Comparison of ENCODE assay signal across 8 cellular contexts in the genomic region with DNA sequence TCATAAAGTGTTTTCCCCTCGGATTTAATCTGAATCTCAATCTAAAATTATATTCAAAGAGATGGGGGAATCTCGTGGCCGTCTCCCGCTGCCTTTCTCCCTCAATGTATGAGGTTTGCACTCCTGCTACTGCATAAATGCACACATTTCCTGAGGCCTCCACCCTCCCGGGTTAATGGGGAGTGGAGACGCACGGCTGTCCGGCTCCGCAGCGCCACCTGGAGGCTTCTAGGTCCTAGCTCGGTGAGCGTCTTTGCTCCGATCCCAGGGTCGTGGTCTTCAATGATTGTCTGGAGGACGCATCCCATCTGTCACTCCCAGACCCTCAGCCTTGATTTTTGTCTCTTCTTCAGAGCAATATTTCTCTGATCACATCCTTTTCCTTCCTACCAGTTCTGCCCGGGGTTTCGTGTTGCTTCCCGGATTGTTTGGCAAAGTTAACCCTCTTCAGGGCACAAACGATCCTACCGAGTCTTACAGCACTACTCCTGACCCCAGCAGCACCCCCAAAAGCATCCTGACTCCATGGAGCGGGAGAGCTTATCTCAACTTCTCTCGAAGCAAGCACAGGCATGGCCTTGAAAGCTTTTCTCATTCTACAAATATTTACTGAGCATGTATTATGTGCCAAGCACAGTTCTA. TPM values are rescaled to one million over a fixed set of nuclear protein-coding genes. Genes with fewer than 3 reads are reported as not detected.
DNase-seq lines count a peak whose midpoint lies in the region; ATAC-seq and TF ChIP-seq lines count a peak whose summit lies in the region.

LMO1 (minus strand) TSS at position 110 of the 642 bp plus-strand sequence. CDS start 516 bp downstream, outside the sequence.

- no peaks in the 10 kb centered on the region for H3K79me2 ChIP-seq in GM23338 (replicated peaks; ENCODE audit: insufficient read depth)

- 0 out of 2 replicates have a peak, but pooled peaks cover 3% of the 10 kb centered on the region for H3F3A ChIP-seq in GM23338 (replicated peaks; ENCODE audit: low read depth)

- TF ChIP-seq CTCF in GM23338 (conservative IDR thresholded peaks at IDR 0.05; ENCODE audit: low read depth in 2 of 2) (peak; percentile 80 to 93), heart left ventricle (IDR thresholded peaks at IDR 0.05) (peak; percentile 81 to 90 (median 83)), transverse colon (IDR thresholded peaks at IDR 0.05) (peak; percentile 73 to 84 (median 81))

- no peaks in the 10 kb centered on the region for H3K36me3 Mint-ChIP-seq in GM23338 (ENCODE audit: low read depth)
- H3K36me3 Mint-ChIP-seq in activated naive CD8-positive, alpha-beta T cell treated with anti-CD3 and anti-CD28 coated beads for 36 hours: no peaks in the 10 kb centered on the region

- peaks cover 9% of the 10 kb centered on the region; the same call in 2 of the 3 replicates for H3K4me1 Mint-ChIP-seq in GM23338
- H3K4me1 Mint-ChIP-seq in activated naive CD8-positive, alpha-beta T cell treated with anti-CD3 and anti-CD28 coated beads for 36 hours: peaks cover 11% of the 10 kb centered on the region

- H3K4me3 Mint-ChIP-seq in GM23338: peak within 1 kb of the TSS; percentile 72
- H3K4me3 Mint-ChIP-seq in activated naive CD8-positive, alpha-beta T cell treated with anti-CD3 and anti-CD28 coated beads for 36 hours: peak within 1 kb of the TSS; percentile 52

- peak within 1 kb of the TSS; percentile 88 for H3K4me2 ChIP-seq in GM23338

- in situ Hi-C loops in transverse colon (cut with MboI; ENCODE audit: low pct_ligation_motif_present in 1 of 4, low pct_unique_long_range_greater_than_20kb in 1 of 4, low sequenced_read_pairs in 3 of 4): no loop called here

- H3K9me3 ChIP-seq in heart left ventricle: no peaks in the 10 kb centered on the region
- H3K9me3 ChIP-seq in transverse colon: no peaks in the 10 kb centered on the region

- no peak for TF ChIP-seq EP300 in transverse colon (IDR thresholded peaks at IDR 0.05; ENCODE audit: low read depth)

- no peaks in the 10 kb centered on the region for H4K20me1 ChIP-seq in GM23338 (replicated peaks; ENCODE audit: insufficient read depth)

- H3K4me3 ChIP-seq in GM23338 (peak within 1 kb of the TSS; percentile 74), heart left ventricle (peak within 1 kb of the TSS; percentile 25 to 62 (median 54)), transverse colon (peak within 1 kb of the TSS; percentile 22 to 46 (median 34))

- H3K4me1 ChIP-seq in GM23338 (ENCODE audit: insufficient read depth): peaks cover 8% of the 10 kb centered on the region; the same call in 1 of the 2 replicates
- H3K4me1 ChIP-seq in heart left ventricle: peaks cover 3 to 38% (median 21%) of the 10 kb centered on the region in 12 donors
- peaks cover 6 to 31% (median 23%) of the 10 kb centered on the region in 4 donors for H3K4me1 ChIP-seq in transverse colon

- H3K27ac Mint-ChIP-seq in GM23338: no peak within 1 kb of the TSS
- no peak within 1 kb of the TSS for H3K27ac Mint-ChIP-seq in activated naive CD8-positive, alpha-beta T cell treated with anti-CD3 and anti-CD28 coated beads for 36 hours

- TF ChIP-seq POLR2A in heart left ventricle (IDR thresholded peaks at IDR 0.05) (no peak), transverse colon (IDR thresholded peaks at IDR 0.05) (no peak)

- H3K27me3 ChIP-seq in GM23338 (ENCODE audit: insufficient read depth): peaks cover 95% of the 10 kb centered on the region
- peaks cover 21 to 81% (median 45%) of the 10 kb centered on the region in 9 donors for H3K27me3 ChIP-seq in heart left ventricle
- peaks cover 81% of the 10 kb centered on the region for H3K27me3 ChIP-seq in transverse colon

- H3K9me2 ChIP-seq in GM23338 (ENCODE audit: insufficient read depth): no peaks in the 10 kb centered on the region

- H3K27ac ChIP-seq in GM23338 (ENCODE audit: low read depth): no peak within 1 kb of the TSS
- peak within 1 kb of the TSS in 3 of 12 donors; percentile 20 to 62 (median 57) for H3K27ac ChIP-seq in heart left ventricle
- H3K27ac ChIP-seq in transverse colon: no peak within 1 kb of the TSS

- no peaks in the 10 kb centered on the region for H3K36me3 ChIP-seq in GM23338 (ENCODE audit: insufficient read depth)
- H3K36me3 ChIP-seq in heart left ventricle: no peaks in the 10 kb centered on the region
- no peaks in the 10 kb centered on the region for H3K36me3 ChIP-seq in transverse colon

- H2AFZ ChIP-seq in GM23338: peak within 1 kb of the TSS; percentile 96; the same call in 1 of the 2 replicates

- peaks cover 80% of the 10 kb centered on the region for H3K27me3 Mint-ChIP-seq in GM23338 (ENCODE audit: insufficient read depth, low read depth, poor library complexity)
- H3K27me3 Mint-ChIP-seq in activated naive CD8-positive, alpha-beta T cell treated with anti-CD3 and anti-CD28 coated beads for 36 hours: peaks cover 82% of the 10 kb centered on the region

- no peaks in the 10 kb centered on the region for H3K9me3 Mint-ChIP-seq in GM23338
- no peaks in the 10 kb centered on the region for H3K9me3 Mint-ChIP-seq in activated naive CD8-positive, alpha-beta T cell treated with anti-CD3 and anti-CD28 coated beads for 36 hours

- intact Hi-C loops in heart left ventricle (cut with DNase I): loop anchor here (1.0 to 5.0 kb wide), 3 partner anchors 37 to 39 kb away; no protein-coding TSS in a partner anchor
- intact Hi-C loops in posterior cingulate gyrus (cut with DNase I): loop anchor here (1.0 to 2.0 kb wide), 2 partner anchors 39 to 71 kb away; no protein-coding TSS in a partner anchor
- intact Hi-C loops in transverse colon (cut with DNase I; ENCODE audit: low total_unique reads): no loop called here

- peak; percentile 55 for ATAC-seq in GM23338
- ATAC-seq in heart left ventricle: peak; percentile 67 to 85 (median 78)

- WGBS in heart left ventricle, 4 donors: 3 to 5% (median 4%) methylated on average over 22 of the region's 22 CpGs
- 0 to 3% methylated on average over 9 to 21 of the region's 22 CpGs for WGBS in transverse colon (ENCODE audit: low coverage in 1 of 2), 2 donors

- DNase-seq in DMS 273 treated with DMSO at 0.1 percent for 48 hours (lab: John Stamatoyannopoulos, UW) (peak; percentile 41), GM23338 (ENCODE audit: low spot score) (peak; percentile 91), MV-4-11 (lab: John Stamatoyannopoulos, UW) (peak; percentile 45), SKM-1 (lab: John Stamatoyannopoulos, UW; ENCODE audit: unreplicated experiment) (peak; percentile 41), heart left ventricle (peak; percentile 79 to 87 (median 83)), posterior cingulate gyrus (peak; percentile 58 to 97 (median 87)), transverse colon (peak; percentile 85)
- peak; percentile 76 for DNase-seq in activated naive CD8-positive, alpha-beta T cell treated with anti-CD3 and anti-CD28 coated beads for 36 hours

TF ChIP-seq in GM23338, 12 proteins besides CTCF, POLR2A, EP300 and RAD21:
- TF ChIP-seq NANOG (IDR thresholded peaks at IDR 0.05; ENCODE audit: borderline replicate concordance): no peak

RNA-seq across cellular contexts. Expression of gene LMO1, which starts in this region (rescaled TPM):
- not detected in 2 replicates for total RNA-seq in GM23338 (2014; rRNA removed; shearing (Covaris generic))
- polyA plus RNA-seq in GM23338 (2016; fragmentation: Nextera tagmentation; extraction: Ambion mirVana) (0.19 and 0.40 TPM in 2 replicates), heart left ventricle (1 to 10 TPM in 1 of 2 donors, under 1 TPM in 1; 0.42 to 2.2 TPM)
- total RNA-seq in activated naive CD8-positive, alpha-beta T cell treated with anti-CD3 and anti-CD28 coated beads for 36 hours: not detected
- total RNA-seq in heart left ventricle (1 to 10 TPM in 6 of 9 donors, under 1 TPM in 2, not detected in 1; 0.75 to 4.1 (median 2.4) TPM), transverse colon (not detected)

Comparison
In these comparisons a context has a peak if more than half of its experiments do, and no peak if none do; other contexts are left out.
1. Peak in DNase-seq, ATAC-seq, H3K4me3 ChIP-seq and H3K4me2 ChIP-seq in GM23338; RNA of the gene not detected or under 1 TPM.
2. Peak in DNase-seq in activated naive CD8-positive, alpha-beta T cell treated with anti-CD3 and anti-CD28 coated beads for 36 hours; RNA of the gene not detected or under 1 TPM.
3. Peak in DNase-seq and H3K4me3 ChIP-seq in transverse colon; RNA of the gene not detected or under 1 TPM.
4. DNase-seq: peak in every context shown above with its lines; median percentile 91 in GM23338; 87 in posterior cingulate gyrus; 85 in transverse colon; 83 in heart left ventricle; 76 in activated naive CD8-positive, alpha-beta T cell treated with anti-CD3 and anti-CD28 coated beads for 36 hours; 45 in MV-4-11; 41 in DMS 273 treated with DMSO at 0.1 percent for 48 hours; 41 in SKM-1.